In the genomic region with DNA sequence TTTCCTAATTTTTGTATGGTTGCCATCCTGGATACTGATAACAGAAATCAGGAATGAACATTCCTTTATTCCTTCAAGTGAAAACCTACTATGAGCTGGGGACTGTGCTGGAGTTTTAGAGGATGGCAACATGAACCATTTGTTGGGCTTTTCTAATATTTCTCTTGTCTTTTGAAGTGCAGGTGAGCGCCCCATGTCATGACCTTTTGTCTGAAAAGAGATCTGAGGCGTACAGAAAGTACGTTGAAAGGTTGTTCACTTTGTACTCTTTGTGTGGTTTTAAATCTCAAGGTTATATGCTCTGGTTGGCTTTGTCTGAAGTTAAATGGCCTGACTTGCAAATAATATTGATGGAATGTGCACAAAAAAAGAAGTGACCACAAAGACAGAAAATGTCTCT, we compare ENCODE assay signal across 1 cellular context.
TF ChIP-seq lines count a peak whose summit lies in the region.

No MANE protein-coding gene starts in this region.

TF ChIP-seq in HepG2, 621 proteins besides CTCF, POLR2A, EP300 and RAD21 (continued from another document and continues in another):
- TF ChIP-seq, protein P1, sequence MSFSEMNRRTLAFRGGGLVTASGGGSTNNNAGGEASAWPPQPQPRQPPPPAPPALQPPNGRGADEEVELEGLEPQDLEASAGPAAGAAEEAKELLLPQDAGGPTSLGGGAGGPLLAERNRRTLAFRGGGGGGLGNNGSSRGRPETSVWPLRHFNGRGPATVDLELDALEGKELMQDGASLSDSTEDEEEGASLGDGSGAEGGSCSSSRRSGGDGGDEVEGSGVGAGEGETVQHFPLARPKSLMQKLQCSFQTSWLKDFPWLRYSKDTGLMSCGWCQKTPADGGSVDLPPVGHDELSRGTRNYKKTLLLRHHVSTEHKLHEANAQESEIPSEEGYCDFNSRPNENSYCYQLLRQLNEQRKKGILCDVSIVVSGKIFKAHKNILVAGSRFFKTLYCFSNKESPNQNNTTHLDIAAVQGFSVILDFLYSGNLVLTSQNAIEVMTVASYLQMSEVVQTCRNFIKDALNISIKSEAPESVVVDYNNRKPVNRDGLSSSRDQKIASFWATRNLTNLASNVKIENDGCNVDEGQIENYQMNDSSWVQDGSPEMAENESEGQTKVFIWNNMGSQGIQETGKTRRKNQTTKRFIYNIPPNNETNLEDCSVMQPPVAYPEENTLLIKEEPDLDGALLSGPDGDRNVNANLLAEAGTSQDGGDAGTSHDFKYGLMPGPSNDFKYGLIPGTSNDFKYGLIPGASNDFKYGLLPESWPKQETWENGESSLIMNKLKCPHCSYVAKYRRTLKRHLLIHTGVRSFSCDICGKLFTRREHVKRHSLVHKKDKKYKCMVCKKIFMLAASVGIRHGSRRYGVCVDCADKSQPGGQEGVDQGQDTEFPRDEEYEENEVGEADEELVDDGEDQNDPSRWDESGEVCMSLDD (CRISPR knock-in tag; IDR thresholded peaks at IDR 0.05; ENCODE audit: borderline replicate concordance), result no peak
- TF ChIP-seq ZNF850 (CRISPR knock-in tag; conservative IDR thresholded peaks at IDR 0.05) (no peak), ZNF510 (CRISPR knock-in tag; IDR thresholded peaks at IDR 0.05; ENCODE audit: low read depth) (no peak), MXI1 (IDR thresholded peaks at IDR 0.05; ENCODE audit: borderline replicate concordance, low read depth, low read length) (no peak), MAF1 (CRISPR knock-in tag; IDR thresholded peaks at IDR 0.05; ENCODE audit: borderline replicate concordance) (no peak), ZNF550 (CRISPR knock-in tag; IDR thresholded peaks at IDR 0.05; ENCODE audit: borderline replicate concordance) (no peak), ASH2L (IDR thresholded peaks at IDR 0.05; ENCODE audit: insufficient read length, low read depth, low read length) (peak; percentile 19), POLR2AphosphoS5 (IDR thresholded peaks at IDR 0.05; ENCODE audit: low read depth, low read length) (no peak), PCBP1 (IDR thresholded peaks at IDR 0.05; ENCODE audit: borderline replicate concordance, low read depth, low read length) (no peak), HNF4G (IDR thresholded peaks at IDR 0.05; ENCODE audit: borderline replicate concordance, low read depth, low read length) (no peak), HNF4G (CRISPR knock-in tag; IDR thresholded peaks at IDR 0.05; ENCODE audit: borderline replicate concordance, low read depth) (no peak), FOXA3 (CRISPR knock-in tag; IDR thresholded peaks at IDR 0.05) (no peak), KDM5A (IDR thresholded peaks at IDR 0.05; ENCODE audit: borderline replicate concordance, low read length) (no peak), ZNF563 (CRISPR knock-in tag; IDR thresholded peaks at IDR 0.05) (no peak), MBNL3 (CRISPR knock-in tag; conservative IDR thresholded peaks at IDR 0.05) (no peak), GABPB1 (CRISPR knock-in tag; IDR thresholded peaks at IDR 0.05) (no peak), XRCC5 (optimal IDR thresholded peaks at IDR 0.05; ENCODE audit: low read length) (no peak), ZFX (CRISPR knock-in tag; IDR thresholded peaks at IDR 0.05; ENCODE audit: low read depth) (no peak), TOE1 (CRISPR knock-in tag; IDR thresholded peaks at IDR 0.05) (no peak), HNRNPLL (IDR thresholded peaks at IDR 0.05; ENCODE audit: low read depth, low read length, poor library complexity, severe bottlenecking) (no peak), GATA4 (IDR thresholded peaks at IDR 0.05; ENCODE audit: borderline replicate concordance, low read depth) (no peak)
- TF ChIP-seq, protein P2, sequence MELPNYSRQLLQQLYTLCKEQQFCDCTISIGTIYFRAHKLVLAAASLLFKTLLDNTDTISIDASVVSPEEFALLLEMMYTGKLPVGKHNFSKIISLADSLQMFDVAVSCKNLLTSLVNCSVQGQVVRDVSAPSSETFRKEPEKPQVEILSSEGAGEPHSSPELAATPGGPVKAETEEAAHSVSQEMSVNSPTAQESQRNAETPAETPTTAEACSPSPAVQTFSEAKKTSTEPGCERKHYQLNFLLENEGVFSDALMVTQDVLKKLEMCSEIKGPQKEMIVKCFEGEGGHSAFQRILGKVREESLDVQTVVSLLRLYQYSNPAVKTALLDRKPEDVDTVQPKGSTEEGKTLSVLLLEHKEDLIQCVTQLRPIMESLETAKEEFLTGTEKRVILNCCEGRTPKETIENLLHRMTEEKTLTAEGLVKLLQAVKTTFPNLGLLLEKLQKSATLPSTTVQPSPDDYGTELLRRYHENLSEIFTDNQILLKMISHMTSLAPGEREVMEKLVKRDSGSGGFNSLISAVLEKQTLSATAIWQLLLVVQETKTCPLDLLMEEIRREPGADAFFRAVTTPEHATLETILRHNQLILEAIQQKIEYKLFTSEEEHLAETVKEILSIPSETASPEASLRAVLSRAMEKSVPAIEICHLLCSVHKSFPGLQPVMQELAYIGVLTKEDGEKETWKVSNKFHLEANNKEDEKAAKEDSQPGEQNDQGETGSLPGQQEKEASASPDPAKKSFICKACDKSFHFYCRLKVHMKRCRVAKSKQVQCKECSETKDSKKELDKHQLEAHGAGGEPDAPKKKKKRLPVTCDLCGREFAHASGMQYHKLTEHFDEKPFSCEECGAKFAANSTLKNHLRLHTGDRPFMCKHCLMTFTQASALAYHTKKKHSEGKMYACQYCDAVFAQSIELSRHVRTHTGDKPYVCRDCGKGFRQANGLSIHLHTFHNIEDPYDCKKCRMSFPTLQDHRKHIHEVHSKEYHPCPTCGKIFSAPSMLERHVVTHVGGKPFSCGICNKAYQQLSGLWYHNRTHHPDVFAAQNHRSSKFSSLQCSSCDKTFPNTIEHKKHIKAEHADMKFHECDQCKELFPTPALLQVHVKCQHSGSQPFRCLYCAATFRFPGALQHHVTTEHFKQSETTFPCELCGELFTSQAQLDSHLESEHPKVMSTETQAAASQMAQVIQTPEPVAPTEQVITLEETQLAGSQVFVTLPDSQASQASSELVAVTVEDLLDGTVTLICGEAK (IDR thresholded peaks at IDR 0.05), result no peak
- TF ChIP-seq, protein P2 (CRISPR knock-in tag; IDR thresholded peaks at IDR 0.05), result no peak
- TF ChIP-seq, protein P3, sequence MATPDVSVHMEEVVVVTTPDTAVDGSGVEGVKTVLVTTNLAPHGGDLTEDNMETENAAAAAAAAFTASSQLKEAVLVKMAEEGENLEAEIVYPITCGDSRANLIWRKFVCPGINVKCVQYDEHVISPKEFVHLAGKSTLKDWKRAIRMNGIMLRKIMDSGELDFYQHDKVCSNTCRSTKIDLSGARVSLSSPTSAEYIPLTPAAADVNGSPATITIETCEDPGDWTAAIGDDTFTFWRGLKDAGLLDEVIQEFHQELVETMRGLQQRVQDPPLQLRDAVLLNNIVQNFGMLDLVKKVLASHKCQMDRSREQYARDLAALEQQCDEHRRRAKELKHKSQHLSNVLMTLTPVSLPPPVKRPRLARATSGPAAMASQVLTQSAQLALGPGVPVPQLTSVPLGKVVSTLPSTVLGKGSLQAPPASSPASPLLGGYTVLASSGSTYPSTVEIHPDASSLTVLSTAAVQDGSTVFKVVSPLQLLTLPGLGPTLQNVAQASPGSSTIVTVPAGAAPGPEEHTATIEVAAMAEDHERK (CRISPR knock-in tag; IDR thresholded peaks at IDR 0.05; ENCODE audit: low read depth), result no peak
- TF ChIP-seq, protein P4, sequence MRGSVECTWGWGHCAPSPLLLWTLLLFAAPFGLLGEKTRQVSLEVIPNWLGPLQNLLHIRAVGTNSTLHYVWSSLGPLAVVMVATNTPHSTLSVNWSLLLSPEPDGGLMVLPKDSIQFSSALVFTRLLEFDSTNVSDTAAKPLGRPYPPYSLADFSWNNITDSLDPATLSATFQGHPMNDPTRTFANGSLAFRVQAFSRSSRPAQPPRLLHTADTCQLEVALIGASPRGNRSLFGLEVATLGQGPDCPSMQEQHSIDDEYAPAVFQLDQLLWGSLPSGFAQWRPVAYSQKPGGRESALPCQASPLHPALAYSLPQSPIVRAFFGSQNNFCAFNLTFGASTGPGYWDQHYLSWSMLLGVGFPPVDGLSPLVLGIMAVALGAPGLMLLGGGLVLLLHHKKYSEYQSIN (CRISPR knock-in tag; IDR thresholded peaks at IDR 0.05; ENCODE audit: borderline replicate concordance), result no peak
- TF ChIP-seq, protein P5, sequence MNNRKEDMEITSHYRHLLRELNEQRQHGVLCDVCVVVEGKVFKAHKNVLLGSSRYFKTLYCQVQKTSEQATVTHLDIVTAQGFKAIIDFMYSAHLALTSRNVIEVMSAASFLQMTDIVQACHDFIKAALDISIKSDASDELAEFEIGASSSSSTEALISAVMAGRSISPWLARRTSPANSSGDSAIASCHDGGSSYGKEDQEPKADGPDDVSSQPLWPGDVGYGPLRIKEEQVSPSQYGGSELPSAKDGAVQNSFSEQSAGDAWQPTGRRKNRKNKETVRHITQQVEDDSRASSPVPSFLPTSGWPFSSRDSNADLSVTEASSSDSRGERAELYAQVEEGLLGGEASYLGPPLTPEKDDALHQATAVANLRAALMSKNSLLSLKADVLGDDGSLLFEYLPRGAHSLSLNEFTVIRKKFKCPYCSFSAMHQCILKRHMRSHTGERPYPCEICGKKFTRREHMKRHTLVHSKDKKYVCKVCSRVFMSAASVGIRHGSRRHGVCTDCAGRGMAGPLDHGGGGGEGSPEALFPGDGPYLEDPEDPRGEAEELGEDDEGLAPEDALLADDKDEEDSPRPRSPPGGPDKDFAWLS (CRISPR knock-in tag; IDR thresholded peaks at IDR 0.05; ENCODE audit: borderline replicate concordance), result no peak
- TF ChIP-seq, protein P6, sequence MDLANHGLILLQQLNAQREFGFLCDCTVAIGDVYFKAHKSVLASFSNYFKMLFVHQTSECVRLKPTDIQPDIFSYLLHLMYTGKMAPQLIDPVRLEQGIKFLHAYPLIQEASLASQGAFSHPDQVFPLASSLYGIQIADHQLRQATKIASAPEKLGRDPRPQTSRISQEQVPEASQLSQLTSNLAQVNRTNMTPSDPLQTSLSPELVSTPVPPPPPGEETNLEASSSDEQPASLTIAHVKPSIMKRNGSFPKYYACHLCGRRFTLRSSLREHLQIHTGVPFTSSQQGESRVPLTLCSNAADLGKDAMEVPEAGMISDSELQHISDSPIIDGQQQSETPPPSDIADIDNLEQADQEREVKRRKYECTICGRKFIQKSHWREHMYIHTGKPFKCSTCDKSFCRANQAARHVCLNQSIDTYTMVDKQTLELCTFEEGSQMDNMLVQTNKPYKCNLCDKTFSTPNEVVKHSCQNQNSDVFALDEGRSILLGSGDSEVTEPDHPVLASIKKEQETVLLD (CRISPR knock-in tag; IDR thresholded peaks at IDR 0.05; ENCODE audit: low read depth), result no peak
- TF ChIP-seq, protein P7, sequence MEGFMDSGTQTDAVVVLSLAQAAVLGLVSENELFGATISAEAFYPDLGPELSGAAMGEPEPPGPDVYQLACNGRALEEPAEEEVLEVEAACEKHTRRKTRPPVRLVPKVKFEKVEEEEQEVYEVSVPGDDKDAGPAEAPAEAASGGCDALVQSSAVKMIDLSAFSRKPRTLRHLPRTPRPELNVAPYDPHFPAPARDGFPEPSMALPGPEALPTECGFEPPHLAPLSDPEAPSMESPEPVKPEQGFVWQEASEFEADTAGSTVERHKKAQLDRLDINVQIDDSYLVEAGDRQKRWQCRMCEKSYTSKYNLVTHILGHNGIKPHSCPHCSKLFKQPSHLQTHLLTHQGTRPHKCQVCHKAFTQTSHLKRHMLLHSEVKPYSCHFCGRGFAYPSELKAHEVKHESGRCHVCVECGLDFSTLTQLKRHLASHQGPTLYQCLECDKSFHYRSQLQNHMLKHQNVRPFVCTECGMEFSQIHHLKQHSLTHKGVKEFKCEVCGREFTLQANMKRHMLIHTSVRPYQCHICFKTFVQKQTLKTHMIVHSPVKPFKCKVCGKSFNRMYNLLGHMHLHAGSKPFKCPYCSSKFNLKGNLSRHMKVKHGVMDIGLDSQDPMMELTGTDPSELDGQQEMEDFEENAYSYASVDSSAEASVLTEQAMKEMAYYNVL (CRISPR knock-in tag; IDR thresholded peaks at IDR 0.05; ENCODE audit: borderline replicate concordance), result no peak
- TF ChIP-seq, protein P8, sequence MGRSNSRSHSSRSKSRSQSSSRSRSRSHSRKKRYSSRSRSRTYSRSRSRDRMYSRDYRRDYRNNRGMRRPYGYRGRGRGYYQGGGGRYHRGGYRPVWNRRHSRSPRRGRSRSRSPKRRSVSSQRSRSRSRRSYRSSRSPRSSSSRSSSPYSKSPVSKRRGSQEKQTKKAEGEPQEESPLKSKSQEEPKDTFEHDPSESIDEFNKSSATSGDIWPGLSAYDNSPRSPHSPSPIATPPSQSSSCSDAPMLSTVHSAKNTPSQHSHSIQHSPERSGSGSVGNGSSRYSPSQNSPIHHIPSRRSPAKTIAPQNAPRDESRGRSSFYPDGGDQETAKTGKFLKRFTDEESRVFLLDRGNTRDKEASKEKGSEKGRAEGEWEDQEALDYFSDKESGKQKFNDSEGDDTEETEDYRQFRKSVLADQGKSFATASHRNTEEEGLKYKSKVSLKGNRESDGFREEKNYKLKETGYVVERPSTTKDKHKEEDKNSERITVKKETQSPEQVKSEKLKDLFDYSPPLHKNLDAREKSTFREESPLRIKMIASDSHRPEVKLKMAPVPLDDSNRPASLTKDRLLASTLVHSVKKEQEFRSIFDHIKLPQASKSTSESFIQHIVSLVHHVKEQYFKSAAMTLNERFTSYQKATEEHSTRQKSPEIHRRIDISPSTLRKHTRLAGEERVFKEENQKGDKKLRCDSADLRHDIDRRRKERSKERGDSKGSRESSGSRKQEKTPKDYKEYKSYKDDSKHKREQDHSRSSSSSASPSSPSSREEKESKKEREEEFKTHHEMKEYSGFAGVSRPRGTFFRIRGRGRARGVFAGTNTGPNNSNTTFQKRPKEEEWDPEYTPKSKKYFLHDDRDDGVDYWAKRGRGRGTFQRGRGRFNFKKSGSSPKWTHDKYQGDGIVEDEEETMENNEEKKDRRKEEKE (IDR thresholded peaks at IDR 0.05), result no peak
